Comparison of ENCODE assay signal across 18 cellular contexts in genomic region chr17:76824103-76824502, GRCh38. TPM values are rescaled to one million over a fixed set of nuclear protein-coding genes. Genes with fewer than 3 reads are reported as not detected.
"Had no signal": no experiment of that assay in that cellular context is flagged by ENCODE, and none has a peak within 500 bp of the region (broad histone marks: within the 10 kb centered on the region; RNA-seq: fewer than 3 reads in every experiment).

No MANE protein-coding gene starts in this region.

- ATAC-seq: activated T-cell treated with anti-CD3 and anti-CD28 coated beads, Interleukin-2, amount 50 U/mL, for 4 hours; left lung; psoas muscle; stimulated activated naive CD8-positive, alpha-beta T cell treated with anti-CD3 and anti-CD28 coated beads, Interleukin-15, Interleukin-2, amounts not matched to agents 100 U/mL and 50 U/mL, for 24 hours had no signal

- H3K27ac Mint-ChIP-seq: activated CD4-positive, alpha-beta memory T cell treated with anti-CD3 and anti-CD28 coated beads for 36 hours; activated naive CD8-positive, alpha-beta T cell treated with anti-CD3 and anti-CD28 coated beads, Interleukin-2, amount 10 ng/mL, durations not matched to agents 7 days and 5 days; endodermal cell; immature natural killer cell; nephron had no signal

- H3K9me3 Mint-ChIP-seq: activated CD4-positive, alpha-beta memory T cell treated with anti-CD3 and anti-CD28 coated beads for 36 hours; activated naive CD8-positive, alpha-beta T cell treated with anti-CD3 and anti-CD28 coated beads, Interleukin-2, amount 10 ng/mL, durations not matched to agents 7 days and 5 days; activated T-cell treated with anti-CD3 and anti-CD28 coated beads, Interleukin-2, amount 50 U/mL, for 4 hours; endodermal cell; immature natural killer cell; nephron had no signal

- H3K4me1 Mint-ChIP-seq: activated naive CD8-positive, alpha-beta T cell treated with anti-CD3 and anti-CD28 coated beads, Interleukin-2, amount 10 ng/mL, durations not matched to agents 7 days and 5 days; endodermal cell; nephron had no signal

- H3K36me3 Mint-ChIP-seq: activated CD4-positive, alpha-beta memory T cell treated with anti-CD3 and anti-CD28 coated beads for 36 hours; activated naive CD8-positive, alpha-beta T cell treated with anti-CD3 and anti-CD28 coated beads, Interleukin-2, amount 10 ng/mL, durations not matched to agents 7 days and 5 days; immature natural killer cell had no signal

- DNase-seq: activated CD4-positive, alpha-beta memory T cell treated with anti-CD3 and anti-CD28 coated beads for 36 hours; activated effector memory CD4-positive, alpha-beta T cell treated with anti-CD3 and anti-CD28 coated beads, Interleukin-2, amount 50 U/mL, for 16 hours; activated naive CD8-positive, alpha-beta T cell treated with anti-CD3 and anti-CD28 coated beads, Interleukin-2, amount 10 ng/mL, durations not matched to agents 7 days and 5 days; activated T-cell treated with anti-CD3 and anti-CD28 coated beads, Interleukin-2, amount 50 U/mL, for 4 hours; anterior cingulate cortex; endodermal cell; erythroblast; immature natural killer cell; left lung; mesenchymal stem cell; psoas muscle; stimulated activated CD4-positive, alpha-beta T cell treated with anti-CD3 and anti-CD28 coated beads, Interleukin-2, amount 100 ng/mL, for 48 hours; stimulated activated naive CD8-positive, alpha-beta T cell treated with anti-CD3 and anti-CD28 coated beads, Interleukin-15, Interleukin-2, amounts not matched to agents 100 U/mL and 50 U/mL, for 24 hours; T-helper 9 cell had no signal

- H3K36me3 ChIP-seq: left lung, suprapubic skin, upper lobe of left lung had no signal

- H3K9me3 ChIP-seq: left lung, psoas muscle, suprapubic skin, upper lobe of left lung had no signal

- H3K4me3 Mint-ChIP-seq: activated CD4-positive, alpha-beta memory T cell treated with anti-CD3 and anti-CD28 coated beads for 36 hours; activated naive CD8-positive, alpha-beta T cell treated with anti-CD3 and anti-CD28 coated beads, Interleukin-2, amount 10 ng/mL, durations not matched to agents 7 days and 5 days; activated T-cell treated with anti-CD3 and anti-CD28 coated beads, Interleukin-2, amount 50 U/mL, for 4 hours; endodermal cell; nephron had no signal

- H3K27ac ChIP-seq: left lung, psoas muscle, suprapubic skin, upper lobe of left lung, VCaP had no signal

- H3K4me3 ChIP-seq: left lung, psoas muscle, suprapubic skin, upper lobe of left lung had no signal

- H3K27me3 ChIP-seq: upper lobe of left lung had no signal

- H3K4me1 ChIP-seq: left lung, psoas muscle, suprapubic skin had no signal

RNA-seq across cellular contexts. Expression of gene MGAT5B, which starts 44.1 kb away (rescaled TPM):
- polyA plus RNA-seq: immature natural killer cell had no signal
